1 cellular context compared by ENCODE assay signal in the genomic region with DNA sequence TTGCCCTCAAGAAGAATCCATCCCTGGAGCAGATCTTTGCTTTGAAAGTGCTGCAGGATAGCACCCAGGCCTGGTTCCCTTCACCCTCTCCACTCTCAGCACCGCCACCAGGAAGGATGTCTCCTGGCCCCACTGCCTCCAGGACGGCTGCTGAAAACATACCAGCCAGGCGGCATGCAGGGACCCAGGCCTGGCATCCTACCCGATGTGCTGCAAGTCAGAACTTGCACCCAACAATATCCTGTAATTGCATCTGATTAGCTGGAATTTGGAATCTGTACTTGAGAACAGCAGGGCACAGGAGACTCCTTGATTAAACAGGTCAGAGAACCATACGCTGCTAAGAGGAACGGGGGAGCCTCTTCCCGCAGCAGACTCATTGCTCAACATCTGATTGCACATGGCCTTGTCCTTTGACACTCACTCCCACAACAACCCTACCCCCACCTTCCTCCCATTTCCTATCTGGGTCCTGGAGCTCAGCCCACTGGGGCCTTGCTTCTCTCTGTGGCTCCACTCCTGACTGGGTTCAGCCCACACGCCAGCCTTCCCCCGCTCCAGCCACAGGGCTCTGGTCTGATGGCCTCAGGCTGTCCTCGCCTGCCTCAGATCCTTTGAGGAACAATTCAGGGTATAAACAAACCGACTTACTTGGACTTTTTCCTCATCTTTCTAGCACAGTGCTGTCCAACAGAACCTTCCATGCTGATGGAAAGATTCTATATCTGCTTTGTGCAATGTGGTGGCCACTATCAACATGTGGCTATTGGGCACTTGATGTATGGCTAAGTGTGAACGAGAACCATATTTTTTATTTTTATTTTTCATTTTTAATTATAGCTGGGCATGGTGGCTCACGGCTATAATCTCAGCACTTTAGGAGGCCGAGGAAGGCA.
TF ChIP-seq lines count a peak whose summit lies in the region.

No MANE protein-coding gene starts in this region.

TF ChIP-seq in HepG2, 621 proteins besides CTCF, POLR2A, EP300 and RAD21 (continued from another document and continues in another):
- TF ChIP-seq, protein P1, sequence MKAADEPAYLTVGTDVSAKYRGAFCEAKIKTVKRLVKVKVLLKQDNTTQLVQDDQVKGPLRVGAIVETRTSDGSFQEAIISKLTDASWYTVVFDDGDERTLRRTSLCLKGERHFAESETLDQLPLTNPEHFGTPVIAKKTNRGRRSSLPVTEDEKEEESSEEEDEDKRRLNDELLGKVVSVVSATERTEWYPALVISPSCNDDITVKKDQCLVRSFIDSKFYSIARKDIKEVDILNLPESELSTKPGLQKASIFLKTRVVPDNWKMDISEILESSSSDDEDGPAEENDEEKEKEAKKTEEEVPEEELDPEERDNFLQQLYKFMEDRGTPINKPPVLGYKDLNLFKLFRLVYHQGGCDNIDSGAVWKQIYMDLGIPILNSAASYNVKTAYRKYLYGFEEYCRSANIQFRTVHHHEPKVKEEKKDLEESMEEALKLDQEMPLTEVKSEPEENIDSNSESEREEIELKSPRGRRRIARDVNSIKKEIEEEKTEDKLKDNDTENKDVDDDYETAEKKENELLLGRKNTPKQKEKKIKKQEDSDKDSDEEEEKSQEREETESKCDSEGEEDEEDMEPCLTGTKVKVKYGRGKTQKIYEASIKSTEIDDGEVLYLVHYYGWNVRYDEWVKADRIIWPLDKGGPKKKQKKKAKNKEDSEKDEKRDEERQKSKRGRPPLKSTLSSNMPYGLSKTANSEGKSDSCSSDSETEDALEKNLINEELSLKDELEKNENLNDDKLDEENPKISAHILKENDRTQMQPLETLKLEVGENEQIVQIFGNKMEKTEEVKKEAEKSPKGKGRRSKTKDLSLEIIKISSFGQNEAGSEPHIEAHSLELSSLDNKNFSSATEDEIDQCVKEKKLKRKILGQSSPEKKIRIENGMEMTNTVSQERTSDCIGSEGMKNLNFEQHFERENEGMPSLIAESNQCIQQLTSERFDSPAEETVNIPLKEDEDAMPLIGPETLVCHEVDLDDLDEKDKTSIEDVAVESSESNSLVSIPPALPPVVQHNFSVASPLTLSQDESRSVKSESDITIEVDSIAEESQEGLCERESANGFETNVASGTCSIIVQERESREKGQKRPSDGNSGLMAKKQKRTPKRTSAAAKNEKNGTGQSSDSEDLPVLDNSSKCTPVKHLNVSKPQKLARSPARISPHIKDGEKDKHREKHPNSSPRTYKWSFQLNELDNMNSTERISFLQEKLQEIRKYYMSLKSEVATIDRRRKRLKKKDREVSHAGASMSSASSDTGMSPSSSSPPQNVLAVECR (CRISPR knock-in tag; IDR thresholded peaks at IDR 0.05; ENCODE audit: borderline replicate concordance), result peak; percentile 90
- TF ChIP-seq RBFOX2 (IDR thresholded peaks at IDR 0.05; ENCODE audit: low read depth, low read length), result no peak
- TF ChIP-seq MAZ (IDR thresholded peaks at IDR 0.05; ENCODE audit: borderline replicate concordance, low read depth, low read length), result peak; percentile 95
- peak; percentile 99 for TF ChIP-seq MAZ (CRISPR knock-in tag; IDR thresholded peaks at IDR 0.05; ENCODE audit: low read depth)
- peak; percentile 96 for TF ChIP-seq PRMT3 (CRISPR knock-in tag; IDR thresholded peaks at IDR 0.05; ENCODE audit: borderline replicate concordance, low read depth)
- peak; percentile 100 for TF ChIP-seq ZNF619 (CRISPR knock-in tag; IDR thresholded peaks at IDR 0.05)
- TF ChIP-seq, protein P2, sequence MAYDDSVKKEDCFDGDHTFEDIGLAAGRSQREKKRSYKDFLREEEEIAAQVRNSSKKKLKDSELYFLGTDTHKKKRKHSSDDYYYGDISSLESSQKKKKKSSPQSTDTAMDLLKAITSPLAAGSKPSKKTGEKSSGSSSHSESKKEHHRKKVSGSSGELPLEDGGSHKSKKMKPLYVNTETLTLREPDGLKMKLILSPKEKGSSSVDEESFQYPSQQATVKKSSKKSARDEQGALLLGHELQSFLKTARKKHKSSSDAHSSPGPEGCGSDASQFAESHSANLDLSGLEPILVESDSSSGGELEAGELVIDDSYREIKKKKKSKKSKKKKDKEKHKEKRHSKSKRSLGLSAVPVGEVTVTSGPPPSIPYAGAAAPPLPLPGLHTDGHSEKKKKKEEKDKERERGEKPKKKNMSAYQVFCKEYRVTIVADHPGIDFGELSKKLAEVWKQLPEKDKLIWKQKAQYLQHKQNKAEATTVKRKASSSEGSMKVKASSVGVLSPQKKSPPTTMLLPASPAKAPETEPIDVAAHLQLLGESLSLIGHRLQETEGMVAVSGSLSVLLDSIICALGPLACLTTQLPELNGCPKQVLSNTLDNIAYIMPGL (CRISPR knock-in tag; IDR thresholded peaks at IDR 0.05; ENCODE audit: borderline replicate concordance in 1 of 2, low read depth in 1 of 2), result peak; percentile 85 to 95; a peak in 3 of 4 replicates
- TF ChIP-seq, protein P3, sequence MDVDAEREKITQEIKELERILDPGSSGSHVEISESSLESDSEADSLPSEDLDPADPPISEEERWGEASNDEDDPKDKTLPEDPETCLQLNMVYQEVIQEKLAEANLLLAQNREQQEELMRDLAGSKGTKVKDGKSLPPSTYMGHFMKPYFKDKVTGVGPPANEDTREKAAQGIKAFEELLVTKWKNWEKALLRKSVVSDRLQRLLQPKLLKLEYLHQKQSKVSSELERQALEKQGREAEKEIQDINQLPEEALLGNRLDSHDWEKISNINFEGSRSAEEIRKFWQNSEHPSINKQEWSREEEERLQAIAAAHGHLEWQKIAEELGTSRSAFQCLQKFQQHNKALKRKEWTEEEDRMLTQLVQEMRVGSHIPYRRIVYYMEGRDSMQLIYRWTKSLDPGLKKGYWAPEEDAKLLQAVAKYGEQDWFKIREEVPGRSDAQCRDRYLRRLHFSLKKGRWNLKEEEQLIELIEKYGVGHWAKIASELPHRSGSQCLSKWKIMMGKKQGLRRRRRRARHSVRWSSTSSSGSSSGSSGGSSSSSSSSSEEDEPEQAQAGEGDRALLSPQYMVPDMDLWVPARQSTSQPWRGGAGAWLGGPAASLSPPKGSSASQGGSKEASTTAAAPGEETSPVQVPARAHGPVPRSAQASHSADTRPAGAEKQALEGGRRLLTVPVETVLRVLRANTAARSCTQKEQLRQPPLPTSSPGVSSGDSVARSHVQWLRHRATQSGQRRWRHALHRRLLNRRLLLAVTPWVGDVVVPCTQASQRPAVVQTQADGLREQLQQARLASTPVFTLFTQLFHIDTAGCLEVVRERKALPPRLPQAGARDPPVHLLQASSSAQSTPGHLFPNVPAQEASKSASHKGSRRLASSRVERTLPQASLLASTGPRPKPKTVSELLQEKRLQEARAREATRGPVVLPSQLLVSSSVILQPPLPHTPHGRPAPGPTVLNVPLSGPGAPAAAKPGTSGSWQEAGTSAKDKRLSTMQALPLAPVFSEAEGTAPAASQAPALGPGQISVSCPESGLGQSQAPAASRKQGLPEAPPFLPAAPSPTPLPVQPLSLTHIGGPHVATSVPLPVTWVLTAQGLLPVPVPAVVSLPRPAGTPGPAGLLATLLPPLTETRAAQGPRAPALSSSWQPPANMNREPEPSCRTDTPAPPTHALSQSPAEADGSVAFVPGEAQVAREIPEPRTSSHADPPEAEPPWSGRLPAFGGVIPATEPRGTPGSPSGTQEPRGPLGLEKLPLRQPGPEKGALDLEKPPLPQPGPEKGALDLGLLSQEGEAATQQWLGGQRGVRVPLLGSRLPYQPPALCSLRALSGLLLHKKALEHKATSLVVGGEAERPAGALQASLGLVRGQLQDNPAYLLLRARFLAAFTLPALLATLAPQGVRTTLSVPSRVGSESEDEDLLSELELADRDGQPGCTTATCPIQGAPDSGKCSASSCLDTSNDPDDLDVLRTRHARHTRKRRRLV (CRISPR knock-in tag; IDR thresholded peaks at IDR 0.05), result peak; percentile 86; the same call in 1 of the 2 replicates
- no peak for TF ChIP-seq YY1 (IDR thresholded peaks at IDR 0.05; ENCODE audit: insufficient read depth, insufficient replicate concordance, low read depth, low read length)
- TF ChIP-seq, protein P4, sequence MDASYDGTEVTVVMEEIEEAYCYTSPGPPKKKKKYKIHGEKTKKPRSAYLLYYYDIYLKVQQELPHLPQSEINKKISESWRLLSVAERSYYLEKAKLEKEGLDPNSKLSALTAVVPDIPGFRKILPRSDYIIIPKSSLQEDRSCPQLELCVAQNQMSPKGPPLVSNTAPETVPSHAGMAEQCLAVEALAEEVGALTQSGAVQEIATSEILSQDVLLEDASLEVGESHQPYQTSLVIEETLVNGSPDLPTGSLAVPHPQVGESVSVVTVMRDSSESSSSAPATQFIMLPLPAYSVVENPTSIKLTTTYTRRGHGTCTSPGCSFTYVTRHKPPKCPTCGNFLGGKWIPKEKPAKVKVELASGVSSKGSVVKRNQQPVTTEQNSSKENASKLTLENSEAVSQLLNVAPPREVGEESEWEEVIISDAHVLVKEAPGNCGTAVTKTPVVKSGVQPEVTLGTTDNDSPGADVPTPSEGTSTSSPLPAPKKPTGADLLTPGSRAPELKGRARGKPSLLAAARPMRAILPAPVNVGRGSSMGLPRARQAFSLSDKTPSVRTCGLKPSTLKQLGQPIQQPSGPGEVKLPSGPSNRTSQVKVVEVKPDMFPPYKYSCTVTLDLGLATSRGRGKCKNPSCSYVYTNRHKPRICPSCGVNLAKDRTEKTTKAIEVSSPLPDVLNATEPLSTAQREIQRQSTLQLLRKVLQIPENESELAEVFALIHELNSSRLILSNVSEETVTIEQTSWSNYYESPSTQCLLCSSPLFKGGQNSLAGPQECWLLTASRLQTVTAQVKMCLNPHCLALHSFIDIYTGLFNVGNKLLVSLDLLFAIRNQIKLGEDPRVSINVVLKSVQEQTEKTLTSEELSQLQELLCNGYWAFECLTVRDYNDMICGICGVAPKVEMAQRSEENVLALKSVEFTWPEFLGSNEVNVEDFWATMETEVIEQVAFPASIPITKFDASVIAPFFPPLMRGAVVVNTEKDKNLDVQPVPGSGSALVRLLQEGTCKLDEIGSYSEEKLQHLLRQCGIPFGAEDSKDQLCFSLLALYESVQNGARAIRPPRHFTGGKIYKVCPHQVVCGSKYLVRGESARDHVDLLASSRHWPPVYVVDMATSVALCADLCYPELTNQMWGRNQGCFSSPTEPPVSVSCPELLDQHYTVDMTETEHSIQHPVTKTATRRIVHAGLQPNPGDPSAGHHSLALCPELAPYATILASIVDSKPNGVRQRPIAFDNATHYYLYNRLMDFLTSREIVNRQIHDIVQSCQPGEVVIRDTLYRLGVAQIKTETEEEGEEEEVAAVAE (CRISPR knock-in tag; IDR thresholded peaks at IDR 0.05; ENCODE audit: borderline replicate concordance), result peak; percentile 94; the same call in 1 of the 2 replicates
- TF ChIP-seq NFYB (CRISPR knock-in tag; IDR thresholded peaks at IDR 0.05), result 0 out of 2 replicates have a peak, but pooled peaks have one; percentile 21
- no peak; the same call in 1 of the 2 replicates for TF ChIP-seq KDM5A (IDR thresholded peaks at IDR 0.05; ENCODE audit: borderline replicate concordance, low read length)
- TF ChIP-seq HNRNPK (IDR thresholded peaks at IDR 0.05; ENCODE audit: low read depth, low read length, poor library complexity, severe bottlenecking), result no peak
- TF ChIP-seq CREB1 (IDR thresholded peaks at IDR 0.05), result no peak
- TF ChIP-seq CREB1 (CRISPR knock-in tag; IDR thresholded peaks at IDR 0.05), result peak; percentile 80
- TF ChIP-seq ZNF225 (CRISPR knock-in tag; IDR thresholded peaks at IDR 0.05), result peak; percentile 79
- TF ChIP-seq, protein P5, sequence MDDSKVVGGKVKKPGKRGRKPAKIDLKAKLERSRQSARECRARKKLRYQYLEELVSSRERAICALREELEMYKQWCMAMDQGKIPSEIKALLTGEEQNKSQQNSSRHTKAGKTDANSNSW (CRISPR knock-in tag; IDR thresholded peaks at IDR 0.05; ENCODE audit: borderline replicate concordance), result no peak
- TF ChIP-seq ZNF543 (CRISPR knock-in tag; IDR thresholded peaks at IDR 0.05), result peak; percentile 99
- TF ChIP-seq ZNF501 (CRISPR knock-in tag; IDR thresholded peaks at IDR 0.05), result peak; percentile 97
- no peak; the same call in 1 of the 2 replicates for TF ChIP-seq ZNF841 (CRISPR knock-in tag; IDR thresholded peaks at IDR 0.05; ENCODE audit: borderline replicate concordance)
- TF ChIP-seq, protein P6, sequence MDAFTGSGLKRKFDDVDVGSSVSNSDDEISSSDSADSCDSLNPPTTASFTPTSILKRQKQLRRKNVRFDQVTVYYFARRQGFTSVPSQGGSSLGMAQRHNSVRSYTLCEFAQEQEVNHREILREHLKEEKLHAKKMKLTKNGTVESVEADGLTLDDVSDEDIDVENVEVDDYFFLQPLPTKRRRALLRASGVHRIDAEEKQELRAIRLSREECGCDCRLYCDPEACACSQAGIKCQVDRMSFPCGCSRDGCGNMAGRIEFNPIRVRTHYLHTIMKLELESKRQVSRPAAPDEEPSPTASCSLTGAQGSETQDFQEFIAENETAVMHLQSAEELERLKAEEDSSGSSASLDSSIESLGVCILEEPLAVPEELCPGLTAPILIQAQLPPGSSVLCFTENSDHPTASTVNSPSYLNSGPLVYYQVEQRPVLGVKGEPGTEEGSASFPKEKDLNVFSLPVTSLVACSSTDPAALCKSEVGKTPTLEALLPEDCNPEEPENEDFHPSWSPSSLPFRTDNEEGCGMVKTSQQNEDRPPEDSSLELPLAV (CRISPR knock-in tag; conservative IDR thresholded peaks at IDR 0.05; ENCODE audit: low read depth), result no peak; the same call in 1 of the 2 replicates
- TF ChIP-seq ZNF331 (CRISPR knock-in tag; IDR thresholded peaks at IDR 0.05), result peak; percentile 99
- TF ChIP-seq MEIS1 (CRISPR knock-in tag; IDR thresholded peaks at IDR 0.05; ENCODE audit: borderline replicate concordance), result peak; percentile 97; the same call in 1 of the 2 replicates
- TF ChIP-seq MTF1 (CRISPR knock-in tag; IDR thresholded peaks at IDR 0.05), result no peak
- TF ChIP-seq HIVEP1 (CRISPR knock-in tag; IDR thresholded peaks at IDR 0.05), result peak; percentile 94
- no peak for TF ChIP-seq HOXA9 (CRISPR knock-in tag; IDR thresholded peaks at IDR 0.05; ENCODE audit: borderline replicate concordance)
- peak; percentile 68; the same call in 1 of the 2 replicates for TF ChIP-seq ZNF383 (CRISPR knock-in tag; IDR thresholded peaks at IDR 0.05; ENCODE audit: borderline replicate concordance)
- peak; percentile 98 for TF ChIP-seq ZSCAN9 (CRISPR knock-in tag; IDR thresholded peaks at IDR 0.05; ENCODE audit: borderline replicate concordance)
- TF ChIP-seq ZNF598 (CRISPR knock-in tag; IDR thresholded peaks at IDR 0.05; ENCODE audit: borderline replicate concordance), result peak; percentile 97; the same call in 1 of the 2 replicates
- TF ChIP-seq, protein P7, sequence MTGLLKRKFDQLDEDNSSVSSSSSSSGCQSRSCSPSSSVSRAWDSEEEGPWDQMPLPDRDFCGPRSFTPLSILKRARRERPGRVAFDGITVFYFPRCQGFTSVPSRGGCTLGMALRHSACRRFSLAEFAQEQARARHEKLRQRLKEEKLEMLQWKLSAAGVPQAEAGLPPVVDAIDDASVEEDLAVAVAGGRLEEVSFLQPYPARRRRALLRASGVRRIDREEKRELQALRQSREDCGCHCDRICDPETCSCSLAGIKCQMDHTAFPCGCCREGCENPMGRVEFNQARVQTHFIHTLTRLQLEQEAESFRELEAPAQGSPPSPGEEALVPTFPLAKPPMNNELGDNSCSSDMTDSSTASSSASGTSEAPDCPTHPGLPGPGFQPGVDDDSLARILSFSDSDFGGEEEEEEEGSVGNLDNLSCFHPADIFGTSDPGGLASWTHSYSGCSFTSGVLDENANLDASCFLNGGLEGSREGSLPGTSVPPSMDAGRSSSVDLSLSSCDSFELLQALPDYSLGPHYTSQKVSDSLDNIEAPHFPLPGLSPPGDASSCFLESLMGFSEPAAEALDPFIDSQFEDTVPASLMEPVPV (CRISPR knock-in tag; IDR thresholded peaks at IDR 0.05), result peak; percentile 96
- no peak for TF ChIP-seq ZSCAN20 (CRISPR knock-in tag; IDR thresholded peaks at IDR 0.05; ENCODE audit: borderline replicate concordance)
- TF ChIP-seq NR2F1 (CRISPR knock-in tag; IDR thresholded peaks at IDR 0.05), result peak; percentile 94 to 96
